Comparison of ENCODE assay signal across 10 cellular contexts in the genomic region with DNA sequence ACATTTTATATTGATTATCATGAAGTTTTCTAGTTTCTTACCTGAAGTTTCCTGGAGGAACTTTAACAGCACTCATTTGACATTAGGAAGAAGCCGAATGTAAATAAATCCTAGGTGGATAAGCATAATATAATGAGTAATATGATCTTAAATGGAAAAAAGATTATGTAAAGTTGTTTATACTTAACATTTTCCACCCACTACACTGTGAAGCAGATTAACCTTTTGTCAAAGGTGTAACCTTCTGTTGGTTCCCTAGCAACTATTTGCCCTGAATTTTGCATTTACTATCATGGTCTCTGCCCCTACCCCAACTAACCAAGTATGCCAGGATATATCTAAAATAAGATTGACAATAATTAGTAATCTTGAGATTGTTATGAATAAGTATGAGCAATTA. TPM values are rescaled to one million over a fixed set of nuclear protein-coding genes. Genes with fewer than 3 reads are reported as not detected.
"Had no signal": no experiment of that assay in that cellular context is flagged by ENCODE, and none has a peak within 500 bp of the region (broad histone marks: within the 10 kb centered on the region; RNA-seq: fewer than 3 reads in every experiment).

TSS of gene UGT2A1 (minus strand) at position 101 of the 400 bp plus-strand sequence. CDS start 5,603 bp downstream, outside the sequence.

- H3K9me3 ChIP-seq: HAP-1 had no signal

- H3K4me3 Mint-ChIP-seq: GM23338, H9, HFFc6 had no signal

- H3K4me3 ChIP-seq: GM23248, GM23338, HAP-1 had no signal

- H3K4me1 Mint-ChIP-seq: GM23338 had no signal

- H3K36me3 ChIP-seq: HAP-1 had no signal

- H3K27ac Mint-ChIP-seq: GM23338, H9, HFFc6 had no signal

- H3K9ac ChIP-seq: GM23248 had no signal

- H3K4me2 ChIP-seq: GM23338 had no signal

- H3K4me1 ChIP-seq: HAP-1 had no signal

- DNase-seq: GM23248, GOT3, H7, H9, HCEC 1CT, HFFc6 had no signal

- H3K9me3 Mint-ChIP-seq: GM23338, H9 had no signal

- H3K27ac ChIP-seq: GM23248 had no signal

- H2AFZ ChIP-seq: GM23248, GM23338 had no signal

RNA-seq across cellular contexts. Expression of gene UGT2A1, which starts in this region (rescaled TPM):
- total RNA-seq: GM23248, GM23338, H4, H9, HFFc6 had no signal
- polyA plus RNA-seq: GM23248, GM23338, H1 had no signal
